Comparison of ENCODE assay signal across 8 cellular contexts in the genomic region with DNA sequence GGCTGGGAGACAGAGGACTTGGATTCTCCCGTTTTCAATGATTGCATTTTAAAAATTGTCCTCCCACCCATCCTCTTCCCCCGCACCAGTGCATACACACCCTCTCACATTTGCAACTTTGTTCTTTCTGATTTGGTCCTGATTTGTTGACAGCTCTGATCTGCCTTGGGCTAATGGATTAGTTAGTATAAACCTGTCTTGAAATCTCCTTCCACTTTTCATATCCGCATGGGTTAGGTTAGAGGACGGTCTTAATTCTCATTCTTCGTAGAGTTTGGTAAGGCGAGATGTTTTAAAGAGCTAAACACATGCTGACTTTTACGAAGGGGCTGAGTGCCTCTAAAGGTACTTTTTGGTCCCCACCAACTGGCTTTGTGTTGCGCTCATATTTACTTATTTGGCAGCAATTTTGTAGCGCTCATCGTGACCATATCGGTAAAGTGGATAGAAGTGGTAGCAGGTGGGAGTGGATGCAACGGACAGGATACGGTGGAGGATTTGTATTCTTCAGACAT. TPM values are rescaled to one million over a fixed set of nuclear protein-coding genes. Genes with fewer than 3 reads are reported as not detected.
A peak's percentile ranks its signal among the peaks of the same experiment; 100 is the strongest.
DNase-seq lines count a peak whose midpoint lies in the region; ATAC-seq and TF ChIP-seq lines count a peak whose summit lies in the region.

No MANE protein-coding gene starts in this region.

- peaks cover 0 to 3% (median 0%) of the 10 kb centered on the region in 8 donors for H3K9me3 Mint-ChIP-seq in CD4-positive, alpha-beta memory T cell
- no peaks in the 10 kb centered on the region for H3K9me3 Mint-ChIP-seq in activated CD4-positive, alpha-beta memory T cell treated with anti-CD3 and anti-CD28 coated beads for 36 hours

- no peak overlapping the region for H4K91ac ChIP-seq in neuronal stem cell (ENCODE audit: low read depth, low read length, poor library complexity)

- CTCF ChIA-PET in CD4-positive, alpha-beta memory T cell (lab: Charles Lee; ENCODE audit: partially characterized antibody), result interaction anchor here (0.7 to 3.1 kb wide), 6 partner anchors 10 to 316 kb away, joined by 3 to 12 read pairs (median 3); no protein-coding TSS in a partner anchor
- CTCF ChIA-PET in activated CD4-positive, alpha-beta memory T cell treated with anti-CD3 and anti-CD28 coated beads for 36 hours (lab: Charles Lee), result interaction anchor here (0.9 to 2.4 kb wide), 6 partner anchors 140 to 317 kb away, joined by 3 to 9 read pairs (median 3); no protein-coding TSS in a partner anchor

- peaks cover 54% of the 10 kb centered on the region for H3K79me2 ChIP-seq in KMS-11 (ENCODE audit: insufficient read depth, low read depth)

- no peak overlapping the region for H3K4ac ChIP-seq in neuronal stem cell (ENCODE audit: low read length)

- H3K9ac ChIP-seq in KMS-11, result peak overlapping the region; percentile 68
- no peak overlapping the region for H3K9ac ChIP-seq in neuronal stem cell (ENCODE audit: low read depth, low read length, poor library complexity)

- no peak overlapping the region for H3K14ac ChIP-seq in neuronal stem cell (ENCODE audit: low read length)

- no peak overlapping the region for H2BK12ac ChIP-seq in neuronal stem cell (ENCODE audit: low read length)

- peak overlapping the region; percentile 90 to 93 for H3K4me3 ChIP-seq in CD4-positive, alpha-beta memory T cell (ENCODE audit: low read length in 2 of 2)
- no peak overlapping the region for H3K4me3 ChIP-seq in KMS-11 (IDR thresholded peaks at IDR 0.05; ENCODE audit: insufficient read depth, low read depth, low read length)
- H3K4me3 ChIP-seq in fibroblast of pulmonary artery (replicated peaks; ENCODE audit: low read depth, low read length), result peak overlapping the region; percentile 73
- H3K4me3 ChIP-seq in neuronal stem cell (ENCODE audit: low read length in 2 of 2), result peak overlapping the region; percentile 83 to 97

- peak overlapping the region; percentile 92 to 100 (median 96) for H3K4me3 Mint-ChIP-seq in CD4-positive, alpha-beta memory T cell
- H3K4me3 Mint-ChIP-seq in activated CD4-positive, alpha-beta memory T cell treated with anti-CD3 and anti-CD28 coated beads for 36 hours, result peak overlapping the region; percentile 90

- H3K27ac Mint-ChIP-seq in CD4-positive, alpha-beta memory T cell, result peak overlapping the region; percentile 86 to 100 (median 95)
- H3K27ac Mint-ChIP-seq in activated CD4-positive, alpha-beta memory T cell treated with anti-CD3 and anti-CD28 coated beads for 36 hours, result peak overlapping the region; percentile 93

- no peak overlapping the region for H3K18ac ChIP-seq in neuronal stem cell (ENCODE audit: low read length)

- ATAC-seq in GM21381 (IDR thresholded peaks at IDR 0.05; ENCODE audit: unreplicated experiment) (peak; percentile 8), GM19351 (IDR thresholded peaks at IDR 0.05; ENCODE audit: unreplicated experiment) (no peak)

- H3K36me3 ChIP-seq in CD4-positive, alpha-beta memory T cell (ENCODE audit: insufficient read depth, low read length), result no peaks in the 10 kb centered on the region
- H3K36me3 ChIP-seq in KMS-11 (ENCODE audit: insufficient read depth), result no peaks in the 10 kb centered on the region
- no peaks in the 10 kb centered on the region for H3K36me3 ChIP-seq in neuronal stem cell (replicated peaks in 1 of 2; ENCODE audit: control insufficient read depth in 2 of 2, insufficient read depth in 2 of 2, low read length in 2 of 2)

- peak overlapping the region; percentile 59 for H2AFZ ChIP-seq in KMS-11 (ENCODE audit: low read depth)
- peak overlapping the region; percentile 94 for H2AFZ ChIP-seq in neuronal stem cell (ENCODE audit: low read length)

- H3K27me3 ChIP-seq in CD4-positive, alpha-beta memory T cell (ENCODE audit: insufficient read depth, low read length), result no peaks in the 10 kb centered on the region
- H3K27me3 ChIP-seq in KMS-11 (ENCODE audit: insufficient read depth, low read depth) (no peaks in the 10 kb centered on the region), neuronal stem cell (ENCODE audit: control insufficient read depth in 3 of 3, insufficient read depth in 3 of 3, low read depth in 1 of 3, low read length in 3 of 3) (peaks cover 0 to 13% (median 0%) of the 10 kb centered on the region in 3 experiments)

- H4K20me1 ChIP-seq in KMS-11 (ENCODE audit: insufficient read depth), result no peaks in the 10 kb centered on the region

- peaks cover 0 to 9% of the 10 kb centered on the region in 2 donors for H3K36me3 Mint-ChIP-seq in CD4-positive, alpha-beta memory T cell
- peaks cover 3% of the 10 kb centered on the region for H3K36me3 Mint-ChIP-seq in activated CD4-positive, alpha-beta memory T cell treated with anti-CD3 and anti-CD28 coated beads for 36 hours

- H3K79me1 ChIP-seq in neuronal stem cell (ENCODE audit: low read depth, low read length), result no peaks in the 10 kb centered on the region

- H2BK120ac ChIP-seq in neuronal stem cell (ENCODE audit: low read depth, low read length), result no peak overlapping the region

- POLR2A ChIA-PET in CD4-positive, alpha-beta memory T cell (lab: Charles Lee; ENCODE audit: partially characterized antibody), result interaction anchor here (0.6 to 4.0 kb wide), 17 partner anchors 8 to 654 kb away, joined by 3 to 67 read pairs (median 6); a partner anchor contains a TSS
- POLR2A ChIA-PET in activated CD4-positive, alpha-beta memory T cell treated with anti-CD3 and anti-CD28 coated beads for 36 hours (lab: Charles Lee), result interaction anchor here (0.6 to 1.7 kb wide), 7 partner anchors 28 to 290 kb away, joined by 3 to 8 read pairs (median 3); no protein-coding TSS in a partner anchor

- H3K4me1 Mint-ChIP-seq in CD4-positive, alpha-beta memory T cell, result peaks cover 27 to 36% (median 34%) of the 10 kb centered on the region in 4 donors
- H3K4me1 Mint-ChIP-seq in activated CD4-positive, alpha-beta memory T cell treated with anti-CD3 and anti-CD28 coated beads for 36 hours (ENCODE audit: low read depth), result peaks cover 27% of the 10 kb centered on the region

- H2BK15ac ChIP-seq in neuronal stem cell (ENCODE audit: low read length), result no peak overlapping the region

- WGBS in neuronal stem cell (ENCODE audit: extremely low coverage in 2 of 2, insufficient read length in 2 of 2, insufficient replicate concordance in 1 of 2), 2 donors, result no CpG with 5 or more reads among the region's 13 CpGs

- H2AK5ac ChIP-seq in neuronal stem cell (ENCODE audit: low read depth, low read length), result no peak overlapping the region

- peak in 4 of 5 donors; percentile 40 to 55 (median 46) for DNase-seq in CD4-positive, alpha-beta memory T cell
- peak; percentile 25 for DNase-seq in activated CD4-positive, alpha-beta memory T cell treated with anti-CD3 and anti-CD28 coated beads for 36 hours
- peak; percentile 58 for DNase-seq in fibroblast of pulmonary artery (ENCODE audit: low read depth)
- peak; percentile 24 for DNase-seq in neuronal stem cell (ENCODE audit: low spot score)
- no peak for DNase-seq in RKO (ENCODE audit: low spot score)

- H3K27ac ChIP-seq in CD4-positive, alpha-beta memory T cell (ENCODE audit: low read depth, low read length), result peak overlapping the region; percentile 90
- peak overlapping the region; percentile 68 for H3K27ac ChIP-seq in KMS-11
- H3K27ac ChIP-seq in neuronal stem cell (replicated peaks; ENCODE audit: low read length), result no peak overlapping the region

- TF ChIP-seq CTCF in KMS-11 (conservative IDR thresholded peaks at IDR 0.05; ENCODE audit: low read depth, low read length) (no peak; the same call in 1 of the 2 replicates), fibroblast of pulmonary artery (IDR thresholded peaks at IDR 0.05; ENCODE audit: low read length, missing control alignments) (no peak)

- H2BK5ac ChIP-seq in neuronal stem cell (ENCODE audit: low read length), result no peak overlapping the region

- H3K27me3 Mint-ChIP-seq in CD4-positive, alpha-beta memory T cell, result no peaks in the 10 kb centered on the region
- H3K27me3 Mint-ChIP-seq in activated CD4-positive, alpha-beta memory T cell treated with anti-CD3 and anti-CD28 coated beads for 36 hours, result no peaks in the 10 kb centered on the region

- H3K23ac ChIP-seq in neuronal stem cell (ENCODE audit: low read depth, low read length, poor library complexity), result no peak overlapping the region

- H3K4me1 ChIP-seq in CD4-positive, alpha-beta memory T cell (ENCODE audit: insufficient read depth, low read length), result peaks cover 55% of the 10 kb centered on the region
- peaks cover 27% of the 10 kb centered on the region for H3K4me1 ChIP-seq in KMS-11 (ENCODE audit: low read depth, poor library complexity, severe bottlenecking)
- H3K4me1 ChIP-seq in neuronal stem cell (ENCODE audit: control insufficient read depth in 2 of 2, insufficient read depth in 1 of 2, low read depth in 1 of 2, low read length in 2 of 2), result peaks cover 0 to 1% of the 10 kb centered on the region in 2 donors

- no peaks in the 10 kb centered on the region for H3K9me3 ChIP-seq in CD4-positive, alpha-beta memory T cell (ENCODE audit: control insufficient read depth in 1 of 2, low read length in 2 of 2)
- no peaks in the 10 kb centered on the region for H3K9me3 ChIP-seq in neuronal stem cell (replicated peaks in 1 of 2; ENCODE audit: control insufficient read depth in 2 of 2, insufficient read depth in 1 of 2, low read depth in 1 of 2, low read length in 2 of 2)

- intact Hi-C loops in CD4-positive, alpha-beta memory T cell (cut with micrococcal nuclease), result loop anchor here (2.0 kb wide), 2 partner anchors 157 to 641 kb away; a partner anchor contains a TSS
- intact Hi-C loops in activated CD4-positive, alpha-beta memory T cell treated with anti-CD3 and anti-CD28 coated beads for 36 hours (cut with micrococcal nuclease), result loop anchor here (5.0 kb wide), 1 partner anchor 638 kb away; no protein-coding TSS in a partner anchor

- H3K4me2 ChIP-seq in KMS-11 (peak overlapping the region; percentile 82), neuronal stem cell (ENCODE audit: insufficient read depth, low read length, poor library complexity, severe bottlenecking) (peak overlapping the region; percentile 86)

- H4K8ac ChIP-seq in neuronal stem cell (ENCODE audit: low read depth, low read length), result no peak overlapping the region

RNA-seq across cellular contexts. Expression of a gene that starts 1.1 kb away (rescaled TPM):
- total RNA-seq in CD4-positive, alpha-beta memory T cell, result 10 to 100 TPM; 35.2 to 38.8 TPM
- 10 to 100 TPM in 1 of 2 donors, 1 to 10 TPM in 1; 5.3 to 19.5 TPM for polyA plus RNA-seq in CD4-positive, alpha-beta memory T cell
- 10 to 100 TPM; 40.9 to 43.3 TPM for total RNA-seq in activated CD4-positive, alpha-beta memory T cell treated with anti-CD3 and anti-CD28 coated beads for 36 hours
- 0.89 TPM for polyA plus RNA-seq in neuronal stem cell (2013, experiment 1 of 2)
- 1.00 TPM for polyA plus RNA-seq in neuronal stem cell (2013, experiment 2 of 2)
